ENCODE assay signal across 8 cellular contexts in genomic region chr4:37837446-37837845, GRCh38. TPM values are rescaled to one million over a fixed set of nuclear protein-coding genes. Genes with fewer than 3 reads are reported as not detected.
A peak's percentile ranks its signal among the peaks of the same experiment; 100 is the strongest.
DNase-seq lines count a peak whose midpoint lies in the region; ATAC-seq, FAIRE-seq and TF ChIP-seq lines count a peak whose summit lies in the region.

No MANE protein-coding gene starts in this region.

- in situ Hi-C loops in IMR-90 (cut with MboI; ENCODE audit: low sequenced_read_pairs) = no loop called here

- intact Hi-C loops in IMR-90 (cut with micrococcal nuclease) (no loop called here), dorsolateral prefrontal cortex (cut with DNase I) (no loop called here)

- H3K27me3 ChIP-seq in IMR-90 (ENCODE audit: control insufficient read depth, insufficient read depth, low read length) (no peaks in the 10 kb centered on the region), adipocyte (replicated peaks; ENCODE audit: control insufficient read depth, insufficient read depth, low read length) (no peaks in the 10 kb centered on the region), dorsolateral prefrontal cortex (no peaks in the 10 kb centered on the region)

- no peaks in the 10 kb centered on the region for H3K9me3 ChIP-seq in IMR-90 (ENCODE audit: control insufficient read depth, insufficient read depth, low read length)
- H3K9me3 ChIP-seq in adipocyte (ENCODE audit: control insufficient read depth, low read length) = no peaks in the 10 kb centered on the region

- H4K91ac ChIP-seq in IMR-90 (ENCODE audit: insufficient read depth, low read depth, low read length) = 0 out of 2 replicates have a peak overlapping the region, but pooled peaks have one; percentile 33

- H3K79me1 ChIP-seq in IMR-90 (ENCODE audit: low read depth in 1 of 2, low read length in 2 of 2) = peaks cover 0 to 4% of the 10 kb centered on the region in 2 experiments; a peak in 2 of 4 replicates

- peak overlapping the region; percentile 32; the same call in 1 of the 3 replicates for H2BK15ac ChIP-seq in IMR-90 (ENCODE audit: low read depth, low read length)

- no peaks in the 10 kb centered on the region for H4K20me1 ChIP-seq in IMR-90 (ENCODE audit: insufficient read depth, low read length)

- DNase-seq in AG20443 (ENCODE audit: low spot score) = peak; percentile 79
- peak; percentile 80 for DNase-seq in IMR-90
- DNase-seq in adipocyte (ENCODE audit: low read depth) = peak; percentile 7
- peak; percentile 58 for DNase-seq in kidney glomerular epithelial cell (lab: John Stamatoyannopoulos, UW)
- no peak for DNase-seq in GM12891 (ENCODE audit: insufficient read length, low spot score)
- DNase-seq in dorsolateral prefrontal cortex = no peak
- no peak for DNase-seq in NCI-H146 treated with DMSO at 0.1 percent for 48 hours (lab: John Stamatoyannopoulos, UW; ENCODE audit: unreplicated experiment)

- FAIRE-seq in GM12891 (lab: Jason Lieb, UNC) = no peak

- peaks cover 22% of the 10 kb centered on the region for H3K36me3 ChIP-seq in IMR-90 (ENCODE audit: control insufficient read depth, insufficient read depth, low read length)
- peaks cover 22% of the 10 kb centered on the region for H3K36me3 ChIP-seq in adipocyte (ENCODE audit: control insufficient read depth, insufficient read depth, low read length, severe bottlenecking)

- H2AK9ac ChIP-seq in IMR-90 (replicated peaks; ENCODE audit: low read depth, low read length, poor library complexity) = no peak overlapping the region

- H3K4me2 ChIP-seq in IMR-90 (ENCODE audit: low read depth, low read length) = peak overlapping the region; percentile 50; the same call in 1 of the 2 replicates

- H3K18ac ChIP-seq in IMR-90 (ENCODE audit: low read depth, low read length) = peak overlapping the region; percentile 61; the same call in 1 of the 2 replicates

- peak overlapping the region; percentile 84 for H2AFZ ChIP-seq in IMR-90 (replicated peaks; ENCODE audit: low read length, poor library complexity)

- H3K4me3 ChIP-seq in IMR-90 (ENCODE audit: insufficient read depth, low read depth, low read length) = no peak overlapping the region
- no peak overlapping the region for H3K4me3 ChIP-seq in adipocyte (ENCODE audit: low read length)
- H3K4me3 ChIP-seq in dorsolateral prefrontal cortex = no peak overlapping the region

- peak overlapping the region; percentile 66 for H2BK5ac ChIP-seq in IMR-90 (ENCODE audit: low read depth, low read length, poor library complexity, severe bottlenecking)

- H2BK120ac ChIP-seq in IMR-90 (ENCODE audit: low read depth, low read length) = peak overlapping the region; percentile 63; the same call in 1 of the 2 replicates

- H3K56ac ChIP-seq in IMR-90 (ENCODE audit: extremely low read depth, insufficient read depth, low read length) = no peak overlapping the region; the same call in 1 of the 2 replicates

- dilution Hi-C loops in IMR-90 (cut with HindIII; ENCODE audit: low sequenced_read_pairs, unreplicated experiment) = no loop called here

- no TSS peak for BruUV-seq in IMR-90 (replicated peaks; lab: Mats Ljungman, UMichigan)

- H3K4me1 ChIP-seq in IMR-90 (ENCODE audit: control insufficient read depth, insufficient read depth, low read length) (peaks cover 3% of the 10 kb centered on the region; the same call in 1 of the 2 replicates), adipocyte (ENCODE audit: control insufficient read depth, insufficient read depth, low read length) (peaks cover 3% of the 10 kb centered on the region)

- TF ChIP-seq POLR2A in IMR-90 (IDR thresholded peaks at IDR 0.05; ENCODE audit: low read depth, low read length) (no peak), GM12891 (IDR thresholded peaks at IDR 0.05; ENCODE audit: low read depth, low read length) (no peak)

- H4K8ac ChIP-seq in IMR-90 (ENCODE audit: low read depth in 2 of 2, low read length in 2 of 2) = peak overlapping the region; percentile 44 to 89; a peak in 2 of 4 replicates

- H4K5ac ChIP-seq in IMR-90 (ENCODE audit: low read depth, low read length) = peak overlapping the region; percentile 88; the same call in 1 of the 2 replicates

- H3K9ac ChIP-seq in IMR-90 (ENCODE audit: low read depth, low read length) = no peak overlapping the region
- no peak overlapping the region for H3K9ac ChIP-seq in adipocyte (ENCODE audit: low read length)

- no peak for TF ChIP-seq RAD21 in IMR-90 (IDR thresholded peaks at IDR 0.05; ENCODE audit: low read length)

- peak overlapping the region; percentile 55; the same call in 1 of the 2 replicates for H3K4ac ChIP-seq in IMR-90 (ENCODE audit: low read depth, low read length)

- peak overlapping the region; percentile 55 for H3K14ac ChIP-seq in IMR-90 (replicated peaks; ENCODE audit: low read depth, low read length)

- no peak overlapping the region for H2AK5ac ChIP-seq in IMR-90 (ENCODE audit: low read depth, low read length)

- no CpG with 5 or more reads among the region's 2 CpGs for WGBS in IMR-90 (ENCODE audit: extremely low coverage in 2 of 2, insufficient read length in 1 of 2), 2 experiments

- TF ChIP-seq CTCF in IMR-90 (conservative IDR thresholded peaks at IDR 0.05; ENCODE audit: low read depth, low read length) (no peak), dorsolateral prefrontal cortex (IDR thresholded peaks at IDR 0.05 in 54 of 56, conservative IDR thresholded peaks at IDR 0.05 in 2 of 56; ENCODE audit: low read depth in 1 of 56, partially characterized antibody in 56 of 56) (no peak)

- peak overlapping the region; percentile 14; the same call in 1 of the 2 replicates for H2BK20ac ChIP-seq in IMR-90 (ENCODE audit: low read depth, low read length)

- ATAC-seq in IMR-90 (ENCODE audit: low read depth) (no peak), GM18867 (IDR thresholded peaks at IDR 0.05; ENCODE audit: unreplicated experiment) (no peak)

- H3K9me1 ChIP-seq in IMR-90 (ENCODE audit: insufficient read depth, low read length) = 0 out of 2 replicates have a peak, but pooled peaks cover 4% of the 10 kb centered on the region

- H3K23ac ChIP-seq in IMR-90 (ENCODE audit: low read depth, low read length) = peak overlapping the region; percentile 62; the same call in 1 of the 2 replicates

- H3K27ac ChIP-seq in IMR-90 (ENCODE audit: insufficient read depth, low read length) (no peak overlapping the region), dorsolateral prefrontal cortex (no peak overlapping the region)

- CTCF ChIA-PET in IMR-90 (lab: Yijun Ruan, JAX) = no interaction called here

- POLR2A ChIA-PET in IMR-90 (lab: Charles Lee; ENCODE audit: unreplicated experiment) = no interaction called here

TF ChIP-seq in IMR-90, 13 proteins besides CTCF, POLR2A, EP300 and RAD21 (continues in another document):
- TF ChIP-seq ELK1 (IDR thresholded peaks at IDR 0.05; ENCODE audit: borderline replicate concordance, low read depth, low read length) = no peak
- TF ChIP-seq CHD1 (IDR thresholded peaks at IDR 0.05; ENCODE audit: low read depth, low read length) = no peak
- peak; percentile 70 for TF ChIP-seq USF2 (IDR thresholded peaks at IDR 0.05; ENCODE audit: low read depth, low read length)

TF ChIP-seq in GM12891, 5 proteins besides CTCF, POLR2A, EP300 and RAD21:
- TF ChIP-seq POU2F2 (IDR thresholded peaks at IDR 0.05; ENCODE audit: low read depth, low read length) = no peak
- TF ChIP-seq PAX5 (IDR thresholded peaks at IDR 0.05; ENCODE audit: insufficient read depth, low read length, severe bottlenecking) = no peak
- no peak for TF ChIP-seq TAF1 (IDR thresholded peaks at IDR 0.05; ENCODE audit: low read depth, low read length)
- TF ChIP-seq SPI1 (IDR thresholded peaks at IDR 0.05; ENCODE audit: low read depth, low read length) = no peak
- no peak for TF ChIP-seq POLR2AphosphoS5 (IDR thresholded peaks at IDR 0.05; ENCODE audit: low read depth, low read length)

RNA-seq across cellular contexts. Expression of gene PGM2, which starts 11.0 kb away (rescaled TPM):
- 26.2 and 32.2 TPM in 2 replicates for total RNA-seq in IMR-90 (2012; rRNA removed)
- polyA plus RNA-seq in IMR-90 (2012; rRNA removed) = 15.5 and 18.7 TPM in 2 replicates
- 12.9 and 30.1 TPM in 2 replicates for polyA plus RNA-seq in IMR-90 (2012; cell fraction: cytosol; rRNA removed)
- 9.0 and 20.7 TPM in 2 replicates for polyA plus RNA-seq in IMR-90 (2012; cell fraction: nucleus; rRNA removed; ENCODE audit: low replicate concordance)
- 19.3 TPM for polyA plus RNA-seq in GM12891 (2012; ENCODE audit: low read depth, missing spikeins)
- total RNA-seq in dorsolateral prefrontal cortex = 10 to 100 TPM in 85 of 120 experiments, 1 to 10 TPM in 35; 6.9 to 19.6 (median 11.9) TPM

RNA-seq across cellular contexts. Expression of gene TBC1D1, which starts 53.4 kb away (rescaled TPM):
- total RNA-seq in IMR-90 (2012; rRNA removed) = 90.3 and 104 TPM in 2 replicates
- polyA plus RNA-seq in IMR-90 (2012; rRNA removed) = 37.0 and 42.4 TPM in 2 replicates
- 33.9 and 44.1 TPM in 2 replicates for polyA plus RNA-seq in IMR-90 (2012; cell fraction: cytosol; rRNA removed)
- 27.6 and 51.4 TPM in 2 replicates for polyA plus RNA-seq in IMR-90 (2012; cell fraction: nucleus; rRNA removed; ENCODE audit: low replicate concordance)
- 55.5 TPM for polyA plus RNA-seq in GM12891 (2012; ENCODE audit: low read depth, missing spikeins)
- total RNA-seq in dorsolateral prefrontal cortex = 10 to 100 TPM; 33.7 to 80.9 (median 55.9) TPM

Comparison
In these comparisons a context has a peak if more than half of its experiments do, and no peak if none do; other contexts are left out.
1. DNase-seq: peak in AG20443 (single experiment), IMR-90 (single experiment), adipocyte (single experiment) and kidney glomerular epithelial cell (single experiment); none in GM12891 (single experiment), dorsolateral prefrontal cortex (0 of 10) and NCI-H146 treated with DMSO at 0.1 percent for 48 hours (single experiment).